ENCODE assay signal across 1 cellular context in the genomic region with DNA sequence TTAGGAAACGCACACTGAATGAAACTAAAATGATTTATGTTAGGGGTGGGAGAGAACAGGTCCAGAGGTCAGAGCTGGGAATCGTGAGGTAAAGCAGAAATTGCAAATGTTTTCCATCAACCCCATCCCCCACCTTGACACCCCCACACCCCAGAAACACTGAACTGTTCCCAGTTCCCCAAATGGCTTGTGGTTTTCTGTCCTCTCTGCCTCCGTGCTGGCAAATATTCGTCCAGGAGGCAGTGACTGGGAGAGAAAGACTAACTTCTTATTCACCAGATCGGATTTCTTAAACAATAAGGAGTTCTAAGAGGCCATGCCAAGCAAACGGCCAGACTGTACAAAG.
TF ChIP-seq lines count a peak whose summit lies in the region.

No MANE protein-coding gene starts in this region.

TF ChIP-seq in H1, 55 proteins besides CTCF, POLR2A, EP300 and RAD21:
- no peak for TF ChIP-seq SP2 (IDR thresholded peaks at IDR 0.05; ENCODE audit: low read length)
- TF ChIP-seq, protein P1, sequence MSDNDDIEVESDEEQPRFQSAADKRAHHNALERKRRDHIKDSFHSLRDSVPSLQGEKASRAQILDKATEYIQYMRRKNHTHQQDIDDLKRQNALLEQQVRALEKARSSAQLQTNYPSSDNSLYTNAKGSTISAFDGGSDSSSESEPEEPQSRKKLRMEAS (IDR thresholded peaks at IDR 0.05) = no peak
- no peak for TF ChIP-seq TAF7 (optimal IDR thresholded peaks at IDR 0.05; ENCODE audit: borderline replicate concordance, low read depth, low read length)
